ENCODE assay signal across 9 cellular contexts in genomic region chr3:142931222-142931621, GRCh38. TPM values are rescaled to one million over a fixed set of nuclear protein-coding genes. Genes with fewer than 3 reads are reported as not detected.
DNase-seq lines count a peak whose midpoint lies in the region; ATAC-seq, FAIRE-seq and TF ChIP-seq lines count a peak whose summit lies in the region.
"Had no signal": no experiment of that assay in that cellular context is flagged by ENCODE, and none has a peak within 500 bp of the region (broad histone marks: within the 10 kb centered on the region; RNA-seq: fewer than 3 reads in every experiment).

No MANE protein-coding gene starts in this region.

- DNase-seq in NCI-H82 (lab: John Stamatoyannopoulos, UW) = peak; percentile 62
- DNase-seq in NCI-H82 treated with DMSO at 0.1 percent for 48 hours (lab: John Stamatoyannopoulos, UW; ENCODE audit: unreplicated experiment) = no peak
- DNase-seq in RPMI8226 = peak; percentile 59
- peak; percentile 80 for DNase-seq in mesendoderm
- no peak for DNase-seq in frontal cortex (ENCODE audit: low spot score in 2 of 2)
- DNase-seq in epidermal melanocyte (ENCODE audit: insufficient read length, low spot score) = no peak

- no peak overlapping the region for H4K5ac ChIP-seq in mesendoderm (ENCODE audit: low read length)

- H3K4me3 ChIP-seq in mesendoderm (ENCODE audit: low read length) (no peak overlapping the region), gastroesophageal sphincter (no peak overlapping the region)

- H3K79me2 ChIP-seq in mesendoderm (ENCODE audit: control insufficient read depth, insufficient read depth, low read length) = no peaks in the 10 kb centered on the region

- H3K27me3 ChIP-seq in mesendoderm (ENCODE audit: insufficient read depth, low read length, poor library complexity) = no peaks in the 10 kb centered on the region
- peaks cover 23% of the 10 kb centered on the region for H3K27me3 ChIP-seq in gastroesophageal sphincter

- no peak for FAIRE-seq in frontal cortex (lab: Jason Lieb, UNC)
- FAIRE-seq: astrocyte had no signal

- no peak overlapping the region for H4K8ac ChIP-seq in mesendoderm (ENCODE audit: low read depth, low read length)

- ATAC-seq in HG02759 (IDR thresholded peaks at IDR 0.05; ENCODE audit: unreplicated experiment) (peak; percentile 87), gastroesophageal sphincter (no peak)

- H3K9me3 ChIP-seq in gastroesophageal sphincter = no peaks in the 10 kb centered on the region

- H3K9ac ChIP-seq in mesendoderm (ENCODE audit: low read length) = no peak overlapping the region

- no peak for TF ChIP-seq EP300 in gastroesophageal sphincter (IDR thresholded peaks at IDR 0.05)

- no peak overlapping the region for H2BK15ac ChIP-seq in mesendoderm (replicated peaks; ENCODE audit: low read depth)

- H3K4me2 ChIP-seq in mesendoderm (ENCODE audit: low read length) = no peak overlapping the region

- no peak overlapping the region for H2AK5ac ChIP-seq in mesendoderm (ENCODE audit: low read length)

- no peak overlapping the region for H3K23ac ChIP-seq in mesendoderm (ENCODE audit: low read length)

- WGBS in mesendoderm (ENCODE audit: extremely low coverage, insufficient coverage, low lambda C conversion rate) = no CpG with 5 or more reads among the region's 6 CpGs
- 67 to 73% methylated on average over 1 to 6 of the region's 6 CpGs for WGBS in gastroesophageal sphincter (ENCODE audit: low coverage in 1 of 2), 2 donors

- no peak for TF ChIP-seq CTCF in gastroesophageal sphincter (IDR thresholded peaks at IDR 0.05)

- no peak overlapping the region for H3K18ac ChIP-seq in mesendoderm (ENCODE audit: low read length)

- H3K27ac ChIP-seq in mesendoderm (ENCODE audit: low read depth, low read length) (no peak overlapping the region), gastroesophageal sphincter (no peak overlapping the region)

- no peak overlapping the region for H2BK5ac ChIP-seq in mesendoderm (ENCODE audit: low read length)

- no peak overlapping the region for H3K4ac ChIP-seq in mesendoderm (ENCODE audit: low read depth, low read length)

- H3K79me1 ChIP-seq in mesendoderm (ENCODE audit: low read length) = no peaks in the 10 kb centered on the region

- no peaks in the 10 kb centered on the region for H3K4me1 ChIP-seq in mesendoderm (ENCODE audit: control insufficient read depth, low read depth, low read length)
- H3K4me1 ChIP-seq in gastroesophageal sphincter = no peaks in the 10 kb centered on the region

- H3K56ac ChIP-seq in mesendoderm (ENCODE audit: low read length) = no peak overlapping the region

- H2BK120ac ChIP-seq in mesendoderm (ENCODE audit: low read depth, low read length) = no peak overlapping the region

- TF ChIP-seq POLR2A in gastroesophageal sphincter (IDR thresholded peaks at IDR 0.05) = no peak

- H3K36me3 ChIP-seq in mesendoderm (ENCODE audit: control insufficient read depth, insufficient read depth, low read length) (no peaks in the 10 kb centered on the region), gastroesophageal sphincter (no peaks in the 10 kb centered on the region)

RNA-seq across cellular contexts. Expression of gene PAQR9, which starts 32.3 kb away (rescaled TPM):
- polyA plus RNA-seq in mesendoderm (2013, experiment 1 of 2) = 0.86 TPM
- polyA plus RNA-seq in mesendoderm (2013, experiment 2 of 2) = 1.0 TPM
- total RNA-seq in frontal cortex (2.4 TPM), gastroesophageal sphincter (not detected)

RNA-seq across cellular contexts. Expression of gene PCOLCE2, which starts 42.3 kb away (rescaled TPM):
- polyA plus RNA-seq in mesendoderm (2013, experiment 1 of 2) = 9.3 TPM
- polyA plus RNA-seq in mesendoderm (2013, experiment 2 of 2) = 9.4 TPM
- 6.9 TPM for total RNA-seq in frontal cortex
- 10 to 100 TPM; 13.5 to 88.1 (median 44.2) TPM for total RNA-seq in gastroesophageal sphincter

Comparison
In these comparisons a context has a peak if more than half of its experiments do, and no peak if none do; other contexts are left out.
1. DNase-seq: peak in NCI-H82 (single experiment), RPMI8226 (single experiment) and mesendoderm (single experiment); none in NCI-H82 treated with DMSO at 0.1 percent for 48 hours (single experiment), frontal cortex (0 of 2) and epidermal melanocyte (single experiment).